14 cellular contexts compared by ENCODE assay signal in the genomic region with DNA sequence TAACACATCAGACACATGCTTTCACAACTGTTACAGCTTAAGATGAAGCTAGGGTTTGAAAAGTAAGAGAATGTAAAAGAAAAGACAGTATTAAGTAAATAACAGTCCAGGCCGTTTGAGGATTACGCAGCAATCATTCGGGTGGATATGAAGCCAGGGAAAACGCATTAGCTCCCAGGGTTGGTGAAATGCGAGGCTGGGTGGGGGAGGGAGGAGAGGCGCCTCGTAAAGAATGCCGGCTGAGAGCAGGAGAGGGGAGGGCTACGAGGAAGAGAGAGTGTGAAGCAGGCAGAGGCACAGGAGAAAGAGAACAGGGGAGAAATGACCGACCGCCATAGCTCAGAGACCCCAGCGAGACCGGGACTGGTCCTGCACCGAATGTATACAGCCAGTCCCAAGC.
DNase-seq lines count a peak whose midpoint lies in the region; ATAC-seq and TF ChIP-seq lines count a peak whose summit lies in the region.
"Had no signal": no experiment of that assay in that cellular context is flagged by ENCODE, and none has a peak within 500 bp of the region (broad histone marks: within the 10 kb centered on the region; RNA-seq: fewer than 3 reads in every experiment).

No MANE protein-coding gene starts in this region.

- no peak overlapping the region for H4K91ac ChIP-seq in mesenchymal stem cell (ENCODE audit: low read length)

- H3K4me3 ChIP-seq in heart left ventricle (peak overlapping the region; percentile 28 to 63 (median 47)), choroid plexus epithelial cell (ENCODE audit: low read depth, low read length) (no peak overlapping the region), mesenchymal stem cell (ENCODE audit: insufficient read depth in 1 of 2, low read depth in 1 of 2, low read length in 2 of 2) (peak overlapping the region in 1 of 2 experiments; percentile 54), upper lobe of left lung (peak overlapping the region in 3 of 4 donors; percentile 31), spleen (peak overlapping the region in 4 of 8 donors; percentile 2 to 42 (median 18))
- H3K4me3 ChIP-seq: BLaER1, SJSA1 had no signal

- in situ Hi-C loops in GM13976 (cut with MboI; ENCODE audit: low sequenced_read_pairs, unreplicated experiment), result no loop called here

- H3K4me1 ChIP-seq in heart left ventricle (peaks cover 0 to 20% (median 5%) of the 10 kb centered on the region in 12 donors), mesenchymal stem cell (ENCODE audit: control insufficient read depth, insufficient read depth, low read depth, low read length) (peaks cover 18% of the 10 kb centered on the region), upper lobe of left lung (peaks cover 3 to 21% (median 5%) of the 10 kb centered on the region in 4 donors), spleen (peaks cover 0 to 12% (median 0%) of the 10 kb centered on the region in 6 donors)
- H3K4me1 ChIP-seq: SJSA1 had no signal

- H3K9me3 ChIP-seq in heart left ventricle (no peaks in the 10 kb centered on the region), mesenchymal stem cell (ENCODE audit: control insufficient read depth, low read length) (no peaks in the 10 kb centered on the region), upper lobe of left lung (no peaks in the 10 kb centered on the region), spleen (no peaks in the 10 kb centered on the region)
- H3K9me3 ChIP-seq: BLaER1, SJSA1 had no signal

- TF ChIP-seq POLR2A in heart left ventricle (IDR thresholded peaks at IDR 0.05) (no peak), upper lobe of left lung (IDR thresholded peaks at IDR 0.05) (no peak), spleen (IDR thresholded peaks at IDR 0.05) (no peak)

- H3K14ac ChIP-seq in mesenchymal stem cell (ENCODE audit: low read length in 2 of 2), result no peak overlapping the region

- H4K8ac ChIP-seq in mesenchymal stem cell (ENCODE audit: low read length), result no peak overlapping the region

- 10 to 24% (median 15%) methylated on average over 14 of the region's 14 CpGs for WGBS in heart left ventricle, 4 donors
- WGBS in mesenchymal stem cell, result 6% methylated on average over 14 of the region's 14 CpGs
- 11 to 14% methylated on average over 14 of the region's 14 CpGs for WGBS in upper lobe of left lung, 2 donors
- WGBS in spleen, 5 donors, result 27 to 51% (median 42%) methylated on average over 14 of the region's 14 CpGs

- H3K23ac ChIP-seq in mesenchymal stem cell (ENCODE audit: low read length in 2 of 2), result no peak overlapping the region

- H2BK12ac ChIP-seq in mesenchymal stem cell (ENCODE audit: low read length in 2 of 2), result no peak overlapping the region

- no peak overlapping the region for H2BK5ac ChIP-seq in mesenchymal stem cell (ENCODE audit: low read depth, low read length, poor library complexity, severe bottlenecking)

- TF ChIP-seq EP300 in upper lobe of left lung (IDR thresholded peaks at IDR 0.05), result no peak

- H2AFZ ChIP-seq in mesenchymal stem cell (ENCODE audit: low read depth, low read length), result no peak overlapping the region

- TF ChIP-seq CTCF in heart left ventricle (IDR thresholded peaks at IDR 0.05) (no peak), choroid plexus epithelial cell (conservative IDR thresholded peaks at IDR 0.05; ENCODE audit: low read depth, low read length) (no peak), upper lobe of left lung (IDR thresholded peaks at IDR 0.05) (no peak), spleen (IDR thresholded peaks at IDR 0.05 in 8 of 11, conservative IDR thresholded peaks at IDR 0.05 in 3 of 11) (no peak), GM13976 (IDR thresholded peaks at IDR 0.05; ENCODE audit: borderline replicate concordance, control extremely low read depth, extremely low read depth, insufficient read depth, missing control alignments) (no peak)

- H2BK15ac ChIP-seq in mesenchymal stem cell (ENCODE audit: low read depth, poor library complexity, severe bottlenecking), result no peak overlapping the region

- no peak overlapping the region for H3K27ac Mint-ChIP-seq in T-helper 2 cell treated with Interferon-gamma antibody and Interleukin-4, amounts not matched to agents 5 μg/mL and 100 μg/mL, for 36 hours
- H3K27ac Mint-ChIP-seq: HFFc6 had no signal

- H3K4me1 Mint-ChIP-seq in T-helper 2 cell treated with Interferon-gamma antibody and Interleukin-4, amounts not matched to agents 5 μg/mL and 100 μg/mL, for 36 hours (ENCODE audit: low read depth), result peaks cover 7% of the 10 kb centered on the region

- no peaks in the 10 kb centered on the region for H3K9me3 Mint-ChIP-seq in T-helper 2 cell treated with Interferon-gamma antibody and Interleukin-4, amounts not matched to agents 5 μg/mL and 100 μg/mL, for 36 hours
- H3K9me3 Mint-ChIP-seq: HFFc6 had no signal

- H2BK120ac ChIP-seq in mesenchymal stem cell (ENCODE audit: low read depth, low read length), result no peak overlapping the region

- H3K18ac ChIP-seq in mesenchymal stem cell (ENCODE audit: low read depth in 1 of 2, low read length in 2 of 2), result no peak overlapping the region

- H3K36me3 ChIP-seq in heart left ventricle (no peaks in the 10 kb centered on the region), mesenchymal stem cell (ENCODE audit: control insufficient read depth in 1 of 2, insufficient read depth in 2 of 2, low read depth in 1 of 2, low read length in 2 of 2) (no peaks in the 10 kb centered on the region), upper lobe of left lung (no peaks in the 10 kb centered on the region), spleen (no peaks in the 10 kb centered on the region)
- H3K36me3 ChIP-seq: BLaER1, SJSA1 had no signal

- peak overlapping the region; percentile 27 for H3K9ac ChIP-seq in mesenchymal stem cell (ENCODE audit: low read length)
- H3K9ac ChIP-seq: BLaER1 had no signal

- no peak overlapping the region for H3K4ac ChIP-seq in mesenchymal stem cell (ENCODE audit: low read depth in 1 of 2, low read length in 2 of 2)

- intact Hi-C loops in heart left ventricle (cut with DNase I), result no loop called here
- intact Hi-C loops in Right ventricle myocardium superior (cut with DNase I), result no loop called here
- intact Hi-C loops in spleen (cut with DNase I; ENCODE audit: low total_unique reads), result no loop called here

- H3K27me3 ChIP-seq in heart left ventricle, result peaks cover 0 to 33% (median 8%) of the 10 kb centered on the region in 9 donors
- peaks cover 49 to 76% of the 10 kb centered on the region in 2 experiments for H3K27me3 ChIP-seq in mesenchymal stem cell (ENCODE audit: control insufficient read depth in 1 of 2, insufficient read depth in 1 of 2, low read length in 2 of 2)
- peaks cover 0 to 12% (median 3%) of the 10 kb centered on the region in 4 donors for H3K27me3 ChIP-seq in upper lobe of left lung
- H3K27me3 ChIP-seq in spleen (replicated peaks in 1 of 7), result peaks cover 0 to 53% (median 22%) of the 10 kb centered on the region in 7 donors
- H3K27me3 ChIP-seq: BLaER1 had no signal

- no peaks in the 10 kb centered on the region for H3K79me1 ChIP-seq in mesenchymal stem cell (replicated peaks; ENCODE audit: low read length, poor library complexity, severe bottlenecking)

- H3K27ac ChIP-seq in heart left ventricle (no peak overlapping the region), mesenchymal stem cell (ENCODE audit: low read length, poor library complexity, severe bottlenecking) (no peak overlapping the region), upper lobe of left lung (no peak overlapping the region), spleen (no peak overlapping the region)
- H3K27ac ChIP-seq: BLaER1, SJSA1 had no signal

- H3K4me3 Mint-ChIP-seq in T-helper 2 cell treated with Interferon-gamma antibody and Interleukin-4, amounts not matched to agents 5 μg/mL and 100 μg/mL, for 36 hours, result no peak overlapping the region
- H3K4me3 Mint-ChIP-seq: HFFc6 had no signal

- no peak overlapping the region for H2AK5ac ChIP-seq in mesenchymal stem cell (ENCODE audit: low read length, severe bottlenecking)

- no peak overlapping the region for H3K4me2 ChIP-seq in mesenchymal stem cell (ENCODE audit: low read length, poor library complexity, severe bottlenecking)
- H3K4me2 ChIP-seq: BLaER1 had no signal

- peaks cover 17% of the 10 kb centered on the region for H3K27me3 Mint-ChIP-seq in T-helper 2 cell treated with Interferon-gamma antibody and Interleukin-4, amounts not matched to agents 5 μg/mL and 100 μg/mL, for 36 hours (ENCODE audit: low read depth)

- no peaks in the 10 kb centered on the region for H3K36me3 Mint-ChIP-seq in T-helper 2 cell treated with Interferon-gamma antibody and Interleukin-4, amounts not matched to agents 5 μg/mL and 100 μg/mL, for 36 hours (ENCODE audit: low read depth)

- peak in 1 of 4 donors; percentile 31 for ATAC-seq in heart left ventricle
- no peak for ATAC-seq in Right ventricle myocardium superior (ENCODE audit: poor library complexity)
- ATAC-seq in upper lobe of left lung (ENCODE audit: low FRiP score in 2 of 2), result no peak
- ATAC-seq: left colon had no signal

- no peak for DNase-seq in heart left ventricle
- no peak for DNase-seq in Right ventricle myocardium superior
- DNase-seq in choroid plexus epithelial cell (ENCODE audit: low read depth), result peak; percentile 28
- DNase-seq in mesenchymal stem cell, result no peak
- DNase-seq in upper lobe of left lung, result no peak
- no peak for DNase-seq in spleen
- no peak for DNase-seq in GM13976 (ENCODE audit: low spot score)
- no peak for DNase-seq in T-helper 2 cell treated with Interferon-gamma antibody and Interleukin-4, amounts not matched to agents 5 μg/mL and 100 μg/mL, for 36 hours (ENCODE audit: low spot score)
- DNase-seq: aorta, HFFc6, left colon, NCI-H69 had no signal
